In the genomic region with DNA sequence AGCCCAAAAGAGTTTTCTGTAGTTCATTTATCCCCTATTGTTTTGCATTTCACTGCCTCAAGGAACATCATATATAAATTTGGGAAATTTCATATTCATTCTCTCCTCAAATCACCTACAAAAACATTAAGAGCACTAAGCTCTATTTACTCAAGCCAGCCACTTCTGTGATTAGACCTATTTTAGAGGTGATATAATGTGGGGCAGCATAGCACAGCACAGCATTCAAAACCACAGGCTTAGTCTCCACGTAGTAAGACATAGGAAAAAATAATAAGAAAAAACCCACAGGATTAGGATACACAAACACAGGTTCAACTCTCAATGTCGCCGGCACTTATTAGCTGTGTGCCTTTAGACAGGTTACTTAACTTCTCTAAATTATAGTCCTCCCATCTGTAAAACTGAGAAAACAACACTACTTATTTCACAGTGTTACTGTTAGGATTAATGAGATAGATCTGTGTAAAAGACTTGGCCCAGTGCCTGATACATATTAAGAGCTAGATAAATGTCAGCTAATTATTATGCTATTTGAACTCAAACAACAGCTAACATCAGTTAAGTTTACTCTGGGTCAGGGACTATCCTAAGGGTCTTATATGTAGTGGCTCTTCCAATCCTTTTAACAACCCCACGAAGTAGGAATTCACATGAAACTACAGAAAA, we compare ENCODE assay signal across 9 cellular contexts. TPM values are rescaled to one million over a fixed set of nuclear protein-coding genes. Genes with fewer than 3 reads are reported as not detected.
A peak's percentile ranks its signal among the peaks of the same experiment; 100 is the strongest.
DNase-seq lines count a peak whose midpoint lies in the region; ATAC-seq and TF ChIP-seq lines count a peak whose summit lies in the region.
"Had no signal": no experiment of that assay in that cellular context is flagged by ENCODE, and none has a peak within 500 bp of the region (broad histone marks: within the 10 kb centered on the region; RNA-seq: fewer than 3 reads in every experiment).

No MANE protein-coding gene starts in this region.

- H3K9ac ChIP-seq in iPS-20b (ENCODE audit: low read depth, low read length), result peak overlapping the region; percentile 30; the same call in 1 of the 2 replicates

- no peak overlapping the region for H3K4me3 Mint-ChIP-seq in stimulated activated memory B cell treated with anti-CD40 and anti-IgM and Interleukin-4, amounts not matched to agents 10 μg/mL and 1 μg/mL and 100 μg/mL, for 72 hours

- H3K9me3 Mint-ChIP-seq in activated naive CD4-positive, alpha-beta T cell treated with anti-CD3 and anti-CD28 coated beads, Interleukin-2, amount 50 U/mL, for 72 hours, result no peaks in the 10 kb centered on the region
- no peaks in the 10 kb centered on the region for H3K9me3 Mint-ChIP-seq in stimulated activated memory B cell treated with anti-CD40 and anti-IgM and Interleukin-4, amounts not matched to agents 10 μg/mL and 1 μg/mL and 100 μg/mL, for 72 hours

- H3K4me1 ChIP-seq in iPS-20b (ENCODE audit: insufficient read depth, low read length) (peaks cover 13% of the 10 kb centered on the region), uterus (peaks cover 9 to 13% of the 10 kb centered on the region in 2 donors)

- H3K4me3 ChIP-seq in iPS-20b (ENCODE audit: low read length) (no peak overlapping the region), uterus (no peak overlapping the region)
- H3K4me3 ChIP-seq: heart left ventricle had no signal

- peaks cover 58% of the 10 kb centered on the region for H3K4me1 Mint-ChIP-seq in stimulated activated memory B cell treated with anti-CD40 and anti-IgM and Interleukin-4, amounts not matched to agents 10 μg/mL and 1 μg/mL and 100 μg/mL, for 72 hours

- H3K27ac Mint-ChIP-seq in activated naive CD4-positive, alpha-beta T cell treated with anti-CD3 and anti-CD28 coated beads, Interleukin-2, amount 50 U/mL, for 72 hours, result peak overlapping the region; percentile 75 to 96
- peak overlapping the region; percentile 41 for H3K27ac Mint-ChIP-seq in stimulated activated memory B cell treated with anti-CD40 and anti-IgM and Interleukin-4, amounts not matched to agents 10 μg/mL and 1 μg/mL and 100 μg/mL, for 72 hours

- intact Hi-C loops in uterus (cut with DNase I; ENCODE audit: low total_unique reads), result no loop called here

- H3K9me3 ChIP-seq in iPS-20b (ENCODE audit: insufficient read depth, low read depth, low read length) (no peaks in the 10 kb centered on the region), uterus (no peaks in the 10 kb centered on the region)
- H3K9me3 ChIP-seq: heart left ventricle had no signal

- H3K27me3 ChIP-seq in iPS-20b (ENCODE audit: insufficient read depth, low read length), result no peaks in the 10 kb centered on the region
- no peaks in the 10 kb centered on the region for H3K27me3 ChIP-seq in uterus
- H3K27me3 ChIP-seq: heart left ventricle had no signal

- DNase-seq in activated naive CD4-positive, alpha-beta T cell treated with anti-CD3 and anti-CD28 coated beads, Interleukin-2, amount 50 U/mL, for 72 hours (ENCODE audit: low spot score in 2 of 2), result no peak
- DNase-seq in activated naive CD4-positive, alpha-beta T cell treated with Interleukin-2 at 50 U/mL for 16 hours, result no peak
- DNase-seq in uterus, result no peak
- DNase-seq: heart left ventricle had no signal

- TF ChIP-seq POLR2A in uterus (IDR thresholded peaks at IDR 0.05), result no peak

- H3K36me3 Mint-ChIP-seq in activated naive CD4-positive, alpha-beta T cell treated with anti-CD3 and anti-CD28 coated beads, Interleukin-2, amount 50 U/mL, for 72 hours, result no peaks in the 10 kb centered on the region
- peaks cover 4% of the 10 kb centered on the region for H3K36me3 Mint-ChIP-seq in stimulated activated memory B cell treated with anti-CD40 and anti-IgM and Interleukin-4, amounts not matched to agents 10 μg/mL and 1 μg/mL and 100 μg/mL, for 72 hours

- ATAC-seq in activated naive CD4-positive, alpha-beta T cell treated with anti-CD3 and anti-CD28 coated beads, Interleukin-2, amount 50 U/mL, for 72 hours, result no peak
- no peak for ATAC-seq in stimulated activated memory B cell treated with anti-CD40 and anti-IgM and Interleukin-4, amounts not matched to agents 10 μg/mL and 1 μg/mL and 100 μg/mL, for 72 hours
- ATAC-seq in GM18858 (IDR thresholded peaks at IDR 0.05; ENCODE audit: unreplicated experiment) (no peak), HG02588 (IDR thresholded peaks at IDR 0.05; ENCODE audit: unreplicated experiment) (no peak)

- peak overlapping the region; percentile 37 for H3K27ac ChIP-seq in VCaP
- no peak overlapping the region for H3K27ac ChIP-seq in iPS-20b (ENCODE audit: low read length)
- H3K27ac ChIP-seq in uterus, result no peak overlapping the region

- H3K36me3 ChIP-seq in iPS-20b (ENCODE audit: insufficient read depth, low read depth, low read length) (no peaks in the 10 kb centered on the region), uterus (no peaks in the 10 kb centered on the region)
- H3K36me3 ChIP-seq: heart left ventricle had no signal

- H3K27me3 Mint-ChIP-seq in stimulated activated memory B cell treated with anti-CD40 and anti-IgM and Interleukin-4, amounts not matched to agents 10 μg/mL and 1 μg/mL and 100 μg/mL, for 72 hours, result no peaks in the 10 kb centered on the region

- TF ChIP-seq CTCF in VCaP (conservative IDR thresholded peaks at IDR 0.05) (no peak), uterus (IDR thresholded peaks at IDR 0.05) (no peak)

RNA-seq across cellular contexts. Expression of gene DCAF5, which starts 20.3 kb away (rescaled TPM):
- 10 to 100 TPM; 37.2 to 41.5 TPM for total RNA-seq in activated naive CD4-positive, alpha-beta T cell treated with anti-CD3 and anti-CD28 coated beads, Interleukin-2, amount 50 U/mL, for 72 hours
- 10 to 100 TPM; 32.2 to 68.5 (median 60.0) TPM for total RNA-seq in uterus

RNA-seq across cellular contexts. Expression of gene EXD2, which starts 58.7 kb away (rescaled TPM):
- total RNA-seq in activated naive CD4-positive, alpha-beta T cell treated with anti-CD3 and anti-CD28 coated beads, Interleukin-2, amount 50 U/mL, for 72 hours, result 10 to 100 TPM in 1 of 2 donors, 1 to 10 TPM in 1; 7.1 to 13.5 TPM
- 10 to 100 TPM in 3 of 4 donors, 1 to 10 TPM in 1; 4.6 to 52.1 (median 28.3) TPM for total RNA-seq in uterus
